Comparison of ENCODE assay signal across 14 cellular contexts in genomic region chr11:46364056-46364455, GRCh38. TPM values are rescaled to one million over a fixed set of nuclear protein-coding genes. Genes with fewer than 3 reads are reported as not detected.
DNase-seq lines count a peak whose midpoint lies in the region; ATAC-seq, FAIRE-seq and TF ChIP-seq lines count a peak whose summit lies in the region.
"Had no signal": no experiment of that assay in that cellular context is flagged by ENCODE, and none has a peak within 500 bp of the region (broad histone marks: within the 10 kb centered on the region; RNA-seq: fewer than 3 reads in every experiment).

No MANE protein-coding gene starts in this region.

- intact Hi-C loops in Calu3 (cut with micrococcal nuclease; ENCODE audit: unreplicated experiment) (loop anchor here (5.0 kb wide), 1 partner anchor 122 kb away; no protein-coding TSS in a partner anchor), sigmoid colon (cut with DNase I) (no loop called here), mucosa of descending colon (cut with DNase I, micrococcal nuclease) (no loop called here)

- H3K4me3 ChIP-seq in RWPE2 (ENCODE audit: severe bottlenecking) (no peak overlapping the region), sigmoid colon (no peak overlapping the region), mucosa of descending colon (no peak overlapping the region)
- H3K4me3 ChIP-seq: coronary artery had no signal

- TF ChIP-seq CTCF in Calu3 (IDR thresholded peaks at IDR 0.05; ENCODE audit: unreplicated experiment) (peak; percentile 19), RWPE2 (IDR thresholded peaks at IDR 0.05; ENCODE audit: poor library complexity, severe bottlenecking) (no peak), sigmoid colon (IDR thresholded peaks at IDR 0.05) (no peak), mucosa of descending colon (IDR thresholded peaks at IDR 0.05) (no peak)

- DNase-seq in Calu3 = no peak
- no peak for DNase-seq in RWPE2 (ENCODE audit: low spot score)
- no peak for DNase-seq in epithelial cell of prostate (ENCODE audit: low read depth, low spot score)
- DNase-seq in sigmoid colon = no peak
- no peak for DNase-seq in mucosa of descending colon
- no peak for DNase-seq in UCSD-AML1 (lab: John Stamatoyannopoulos, UW; ENCODE audit: unreplicated experiment)
- no peak for DNase-seq in H54 (ENCODE audit: insufficient read length, low spot score)
- no peak for DNase-seq in NCI-H226
- DNase-seq: activated effector memory CD4-positive, alpha-beta T cell treated with Interleukin-2 at 50 U/mL for 16 hours; stimulated activated CD4-positive, alpha-beta T cell treated with anti-CD3 and anti-CD28 coated beads, Interleukin-4, amount 100 ng/mL, for 1 hour had no signal

- no peaks in the 10 kb centered on the region for H3K27me3 Mint-ChIP-seq in Calu3 (ENCODE audit: unreplicated experiment)
- H3K27me3 Mint-ChIP-seq: stimulated activated naive CD8-positive, alpha-beta T cell treated with anti-CD3 and anti-CD28 coated beads, Interleukin-15, Interleukin-2, amounts not matched to agents 100 ng/mL and 50 ng/mL, for 24 hours had no signal

- no peak for TF ChIP-seq POLR2A in sigmoid colon (IDR thresholded peaks at IDR 0.05)
- TF ChIP-seq POLR2A in H54 (IDR thresholded peaks at IDR 0.05; ENCODE audit: low read depth, low read length) = no peak

- peaks cover 19% of the 10 kb centered on the region for H3K36me3 Mint-ChIP-seq in Calu3 (ENCODE audit: insufficient read depth, unreplicated experiment)

- BruUV-seq in Calu3 (replicated peaks; lab: Mats Ljungman, UMichigan) = no TSS peak

- ATAC-seq in RWPE2 (ENCODE audit: low read depth) (no peak), mucosa of descending colon (no peak)

- no peaks in the 10 kb centered on the region for H3K9me3 ChIP-seq in RWPE2 (ENCODE audit: severe bottlenecking)
- no peaks in the 10 kb centered on the region for H3K9me3 ChIP-seq in sigmoid colon
- no peaks in the 10 kb centered on the region for H3K9me3 ChIP-seq in mucosa of descending colon
- H3K9me3 ChIP-seq: pancreas had no signal

- H3K4me1 ChIP-seq in RWPE2 (ENCODE audit: insufficient read depth, poor library complexity, severe bottlenecking) (peaks cover 16% of the 10 kb centered on the region), sigmoid colon (peaks cover 0 to 47% (median 43%) of the 10 kb centered on the region in 4 donors), mucosa of descending colon (ENCODE audit: low read depth) (no peaks in the 10 kb centered on the region)

- H3K27ac ChIP-seq in RWPE2 (ENCODE audit: poor library complexity, severe bottlenecking) (peak overlapping the region; percentile 59), epithelial cell of prostate (peak overlapping the region; percentile 41), sigmoid colon (peak overlapping the region in 3 of 4 donors; percentile 81 to 88 (median 83))

- no peak overlapping the region for H3K27ac Mint-ChIP-seq in Calu3 (ENCODE audit: unreplicated experiment)
- H3K27ac Mint-ChIP-seq: stimulated activated naive CD8-positive, alpha-beta T cell treated with anti-CD3 and anti-CD28 coated beads, Interleukin-15, Interleukin-2, amounts not matched to agents 100 ng/mL and 50 ng/mL, for 24 hours had no signal

- H3K9me3 Mint-ChIP-seq in Calu3 (ENCODE audit: low read depth, unreplicated experiment) = no peaks in the 10 kb centered on the region
- H3K9me3 Mint-ChIP-seq: stimulated activated naive CD8-positive, alpha-beta T cell treated with anti-CD3 and anti-CD28 coated beads, Interleukin-15, Interleukin-2, amounts not matched to agents 100 ng/mL and 50 ng/mL, for 24 hours had no signal

- no peak overlapping the region for H3K4me3 Mint-ChIP-seq in Calu3 (ENCODE audit: low read depth, unreplicated experiment)
- H3K4me3 Mint-ChIP-seq: stimulated activated naive CD8-positive, alpha-beta T cell treated with anti-CD3 and anti-CD28 coated beads, Interleukin-15, Interleukin-2, amounts not matched to agents 100 ng/mL and 50 ng/mL, for 24 hours had no signal

- peaks cover 11% of the 10 kb centered on the region; the same call in 1 of the 2 replicates for H3K36me3 ChIP-seq in RWPE2 (ENCODE audit: low read depth)
- H3K36me3 ChIP-seq in sigmoid colon = peaks cover 0 to 10% (median 4%) of the 10 kb centered on the region in 4 donors
- H3K36me3 ChIP-seq in mucosa of descending colon (ENCODE audit: low read depth) = no peaks in the 10 kb centered on the region

- H3K27me3 ChIP-seq in RWPE2 (ENCODE audit: insufficient read depth, poor library complexity, severe bottlenecking) (no peaks in the 10 kb centered on the region), sigmoid colon (no peaks in the 10 kb centered on the region)
- H3K27me3 ChIP-seq: pancreas had no signal

- WGBS in sigmoid colon, 2 donors = 91 to 92% methylated on average over 9 of the region's 9 CpGs

- CTCF ChIA-PET in Calu3 (lab: Charles Lee) = interaction anchor here (1.0 to 2.2 kb wide), 4 partner anchors 12 to 28 kb away, joined by 3 to 8 read pairs (median 6); partner anchors contain the start of gene CHRM4

- H3K4me1 Mint-ChIP-seq in Calu3 (ENCODE audit: low read depth, unreplicated experiment) = peaks cover 28% of the 10 kb centered on the region

- FAIRE-seq in H54 (lab: Jason Lieb, UNC) = no peak
- FAIRE-seq: pancreas had no signal

- TF ChIP-seq EP300 in sigmoid colon (IDR thresholded peaks at IDR 0.05) = no peak

RNA-seq across cellular contexts. Expression of gene DGKZ, which starts 16.8 kb away (rescaled TPM):
- total RNA-seq in Calu3 (2022) = 38.0 and 40.2 TPM in 2 replicates
- total RNA-seq in sigmoid colon = 10 to 100 TPM; 22.5 to 76.7 (median 34.2) TPM
- polyA plus RNA-seq in sigmoid colon = 10 to 100 TPM; 16.6 to 71.9 (median 19.2) TPM
- 10 to 100 TPM; 41.2 to 49.6 (median 47.2) TPM for total RNA-seq in mucosa of descending colon

RNA-seq across cellular contexts. Expression of gene MDK, which starts 17.4 kb away (rescaled TPM):
- total RNA-seq in Calu3 (2022) (74.9 and 139 TPM in 2 replicates), sigmoid colon (10 to 100 TPM; 10.7 to 49.9 (median 33.0) TPM), mucosa of descending colon (100 to 1,000 TPM; 103 to 672 (median 193) TPM)
- 100 to 1,000 TPM; 101 to 403 (median 169) TPM for polyA plus RNA-seq in sigmoid colon

RNA-seq across cellular contexts. Expression of gene CHRM4, which starts 27.5 kb away (rescaled TPM):
- total RNA-seq in Calu3 (2022) (not detected in 2 replicates), sigmoid colon (1 to 10 TPM in 2 of 4 donors, under 1 TPM in 2; 0.55 to 5.3 (median 2.3) TPM), mucosa of descending colon (1 to 10 TPM in 2 of 3 donors, under 1 TPM in 1; 0.32 to 6.0 (median 3.1) TPM)
- 1 to 10 TPM in 2 of 3 donors, not detected in 1; 2.3 to 5.4 TPM for polyA plus RNA-seq in sigmoid colon
- total RNA-seq: NCI-H460 had no signal
